14 cellular contexts compared by ENCODE assay signal in the genomic region with DNA sequence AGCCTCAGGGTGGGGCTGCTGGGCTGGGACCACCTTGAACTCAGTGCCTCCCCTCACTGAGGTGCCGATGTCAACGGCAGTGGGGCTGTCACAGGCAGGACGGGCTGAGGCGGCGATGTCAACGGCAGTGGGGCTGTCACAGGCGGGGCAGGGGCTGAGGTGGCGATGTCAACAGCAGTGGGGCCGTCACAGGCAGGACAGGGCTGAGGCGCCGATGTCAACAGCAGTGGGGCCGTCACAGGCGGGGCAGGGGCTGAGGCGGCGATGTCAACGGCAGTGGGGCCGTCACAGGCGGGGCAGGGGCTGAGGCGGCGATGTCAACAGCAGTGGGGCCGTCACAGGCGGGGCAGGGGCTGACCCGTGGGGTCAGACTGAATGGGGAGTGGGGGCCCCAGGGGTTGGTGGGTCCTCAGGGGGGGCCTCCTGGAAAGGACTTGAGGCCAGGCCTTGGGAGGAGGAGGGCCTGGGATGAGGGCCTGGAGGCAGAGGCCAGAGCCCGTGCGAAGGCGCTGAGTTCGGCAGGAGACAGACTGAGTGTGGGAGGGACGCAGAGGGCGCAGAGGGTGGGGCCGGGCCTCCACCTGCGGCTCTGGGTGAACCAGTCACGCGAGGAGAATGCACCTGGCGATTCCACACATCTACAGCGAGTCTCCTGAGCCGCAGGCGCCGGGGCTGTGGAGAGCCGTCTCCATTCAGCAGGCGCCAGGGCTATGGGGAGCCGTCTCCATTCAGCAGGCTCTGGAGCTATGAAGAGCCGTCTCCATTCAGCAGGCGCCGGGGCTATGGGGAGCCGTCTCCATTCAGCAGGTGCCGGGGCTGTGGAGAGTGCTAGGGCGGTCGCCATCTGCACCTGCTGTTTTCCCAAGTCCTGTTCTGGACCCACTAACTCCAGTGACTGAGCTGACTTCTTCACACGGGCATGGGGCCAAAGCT. TPM values are rescaled to one million over a fixed set of nuclear protein-coding genes. Genes with fewer than 3 reads are reported as not detected.
DNase-seq lines count a peak whose midpoint lies in the region; TF ChIP-seq lines count a peak whose summit lies in the region.
"Had no signal": no experiment of that assay in that cellular context is flagged by ENCODE, and none has a peak within 500 bp of the region (broad histone marks: within the 10 kb centered on the region; RNA-seq: fewer than 3 reads in every experiment).

No MANE protein-coding gene starts in this region.

- H3K27ac ChIP-seq in spleen: no peak overlapping the region
- H3K27ac ChIP-seq in tibial nerve: no peak overlapping the region
- H3K27ac ChIP-seq: SJSA1, transverse colon had no signal

- no peaks in the 10 kb centered on the region for H3K36me3 ChIP-seq in spleen
- H3K36me3 ChIP-seq in tibial nerve: no peaks in the 10 kb centered on the region
- H3K36me3 ChIP-seq: SJSA1, transverse colon had no signal

- DNase-seq in NCI-H748 (lab: John Stamatoyannopoulos, UW; ENCODE audit: unreplicated experiment) (peak; percentile 30), NCI-H748 treated with DMSO at 0.1 percent for 48 hours (lab: John Stamatoyannopoulos, UW) (no peak), NCI-H69 (lab: John Stamatoyannopoulos, UW) (peak; percentile 42), iPS-NIHi11 (ENCODE audit: low spot score) (peak; percentile 71), spleen (peak; percentile 71), cerebellar nuclear complex (lab: John Stamatoyannopoulos, UW) (no peak), tibial nerve (ENCODE audit: low spot score in 2 of 2) (no peak)
- DNase-seq in activated naive CD8-positive, alpha-beta T cell treated with anti-CD3 and anti-CD28 coated beads for 36 hours: no peak
- DNase-seq: NCI-H82; stimulated activated CD4-positive, alpha-beta T cell treated with anti-CD3 and anti-CD28 coated beads, Interleukin-12 subunit alpha, Interleukin-12 subunit beta, amount 100 ng/mL, for 4 hours; transverse colon had no signal

- H3K27me3 Mint-ChIP-seq in activated naive CD8-positive, alpha-beta T cell treated with anti-CD3 and anti-CD28 coated beads for 36 hours: peaks cover 28% of the 10 kb centered on the region

- TF ChIP-seq POLR2A in spleen (IDR thresholded peaks at IDR 0.05) (no peak), tibial nerve (IDR thresholded peaks at IDR 0.05) (no peak)

- no peaks in the 10 kb centered on the region for H3K36me3 Mint-ChIP-seq in activated naive CD8-positive, alpha-beta T cell treated with anti-CD3 and anti-CD28 coated beads for 36 hours

- H3K9me3 ChIP-seq in spleen (no peaks in the 10 kb centered on the region), tibial nerve (no peaks in the 10 kb centered on the region)
- H3K9me3 ChIP-seq: SJSA1, transverse colon had no signal

- H3K4me1 ChIP-seq in spleen (no peaks in the 10 kb centered on the region), tibial nerve (no peaks in the 10 kb centered on the region)
- H3K4me1 ChIP-seq: SJSA1, transverse colon had no signal

- H3K4me3 ChIP-seq in spleen: no peak overlapping the region
- H3K4me3 ChIP-seq in tibial nerve: peak overlapping the region in 2 of 4 donors; percentile 9 to 11
- H3K4me3 ChIP-seq: SJSA1, transverse colon had no signal

- no peaks in the 10 kb centered on the region for H3K9me3 Mint-ChIP-seq in activated naive CD8-positive, alpha-beta T cell treated with anti-CD3 and anti-CD28 coated beads for 36 hours

- 42 to 58% (median 52%) methylated on average over 42 to 49 of the region's 49 CpGs for WGBS in spleen, 5 donors
- WGBS in tibial nerve, 2 donors: 28 to 34% methylated on average over 39 to 42 of the region's 49 CpGs

- no peak overlapping the region for H3K27ac Mint-ChIP-seq in activated naive CD8-positive, alpha-beta T cell treated with anti-CD3 and anti-CD28 coated beads for 36 hours

- H3K4me3 Mint-ChIP-seq in activated naive CD8-positive, alpha-beta T cell treated with anti-CD3 and anti-CD28 coated beads for 36 hours: no peak overlapping the region

- intact Hi-C loops in spleen (cut with DNase I; ENCODE audit: low total_unique reads): no loop called here

- H3K27me3 ChIP-seq in spleen (replicated peaks in 1 of 7) (peaks cover 0 to 59% (median 17%) of the 10 kb centered on the region in 7 donors), tibial nerve (peaks cover 0 to 47% of the 10 kb centered on the region in 2 donors)
- H3K27me3 ChIP-seq: SJSA1 had no signal

- no peak for TF ChIP-seq EP300 in tibial nerve (IDR thresholded peaks at IDR 0.05)

- no peak for TF ChIP-seq CTCF in spleen (IDR thresholded peaks at IDR 0.05 in 8 of 11, conservative IDR thresholded peaks at IDR 0.05 in 3 of 11)
- no peak for TF ChIP-seq CTCF in tibial nerve (IDR thresholded peaks at IDR 0.05)

- no peaks in the 10 kb centered on the region for H3K4me1 Mint-ChIP-seq in activated naive CD8-positive, alpha-beta T cell treated with anti-CD3 and anti-CD28 coated beads for 36 hours

RNA-seq across cellular contexts. Expression of gene ATP5ME, which starts 22.9 kb away (rescaled TPM):
- total RNA-seq in spleen: 100 to 1,000 TPM in 4 of 7 donors, 10 to 100 TPM in 3; 51.7 to 187 (median 160) TPM
- 100 to 1,000 TPM; 444 to 497 (median 461) TPM for polyA plus RNA-seq in spleen
- total RNA-seq in tibial nerve: 100 to 1,000 TPM in 3 of 4 donors, 10 to 100 TPM in 1; 50.0 to 219 (median 139) TPM
- total RNA-seq in activated naive CD8-positive, alpha-beta T cell treated with anti-CD3 and anti-CD28 coated beads for 36 hours: 100 to 1,000 TPM; 284 to 287 TPM

RNA-seq across cellular contexts. Expression of gene MYL5, which starts 23.1 kb away (rescaled TPM):
- total RNA-seq in spleen: 10 to 100 TPM in 6 of 7 donors, 1 to 10 TPM in 1; 9.2 to 28.2 (median 14.6) TPM
- 10 to 100 TPM; 18.9 to 32.6 (median 20.0) TPM for polyA plus RNA-seq in spleen
- 10 to 100 TPM in 3 of 4 donors, 1 to 10 TPM in 1; 5.2 to 32.8 (median 12.9) TPM for total RNA-seq in tibial nerve
- total RNA-seq in activated naive CD8-positive, alpha-beta T cell treated with anti-CD3 and anti-CD28 coated beads for 36 hours: 10 to 100 TPM; 22.7 to 22.9 TPM

RNA-seq across cellular contexts. Expression of gene PDE6B, which starts 25.8 kb away (rescaled TPM):
- total RNA-seq in spleen (10 to 100 TPM in 6 of 7 donors, 1 to 10 TPM in 1; 10.0 to 19.8 (median 15.8) TPM), tibial nerve (1 to 10 TPM in 1 of 4 donors, under 1 TPM in 1, not detected in 2; 0.98 to 1.3 TPM)
- 1 to 10 TPM; 4.4 to 7.7 (median 6.1) TPM for polyA plus RNA-seq in spleen
- total RNA-seq in activated naive CD8-positive, alpha-beta T cell treated with anti-CD3 and anti-CD28 coated beads for 36 hours: 10 to 100 TPM; 12.6 to 13.9 TPM
- total RNA-seq: M059J, SJSA1 had no signal
- polyA plus RNA-seq: keratinocyte had no signal

RNA-seq across cellular contexts. Expression of gene SLC49A3, which starts 37.7 kb away (rescaled TPM):
- 10 to 100 TPM; 11.2 to 28.8 (median 21.2) TPM for total RNA-seq in spleen
- polyA plus RNA-seq in spleen: 10 to 100 TPM in 2 of 3 donors, 1 to 10 TPM in 1; 5.6 to 19.3 (median 11.7) TPM
- total RNA-seq in tibial nerve: 10 to 100 TPM in 3 of 4 donors, 1 to 10 TPM in 1; 5.9 to 18.0 (median 14.3) TPM
- total RNA-seq in activated naive CD8-positive, alpha-beta T cell treated with anti-CD3 and anti-CD28 coated beads for 36 hours: under 1 TPM; 0.38 to 0.43 TPM
- total RNA-seq: M059J, SJSA1 had no signal

RNA-seq across cellular contexts. Expression of gene PCGF3, which starts 54.4 kb away (rescaled TPM):
- total RNA-seq in spleen (100 to 1,000 TPM in 1 of 7 donors, 10 to 100 TPM in 6; 52.0 to 102 (median 80.3) TPM), tibial nerve (100 to 1,000 TPM in 2 of 4 donors, 10 to 100 TPM in 2; 54.8 to 123 (median 90.5) TPM)
- 10 to 100 TPM; 29.7 to 84.2 (median 53.3) TPM for polyA plus RNA-seq in spleen
- total RNA-seq in activated naive CD8-positive, alpha-beta T cell treated with anti-CD3 and anti-CD28 coated beads for 36 hours: 10 to 100 TPM; 19.7 to 21.2 TPM

Comparison
In these comparisons a context has a peak if more than half of its experiments do, and no peak if none do; other contexts are left out.
1. DNase-seq: peak in NCI-H748 (single experiment), NCI-H69 (single experiment), iPS-NIHi11 (single experiment) and spleen (single experiment); none in NCI-H748 treated with DMSO at 0.1 percent for 48 hours (single experiment), cerebellar nuclear complex (0 of 2), tibial nerve (0 of 2) and activated naive CD8-positive, alpha-beta T cell treated with anti-CD3 and anti-CD28 coated beads for 36 hours (single experiment).
2. RNA of gene PDE6B, which starts 25.8 kb away (total RNA-seq): 10.0 to 19.8 TPM in spleen and 12.6 to 13.9 TPM in activated naive CD8-positive, alpha-beta T cell treated with anti-CD3 and anti-CD28 coated beads for 36 hours; 0.98 to 1.3 TPM in tibial nerve; every median in the first group is over 4 times any median in the second.